17 cellular contexts compared by ENCODE assay signal in the genomic region with DNA sequence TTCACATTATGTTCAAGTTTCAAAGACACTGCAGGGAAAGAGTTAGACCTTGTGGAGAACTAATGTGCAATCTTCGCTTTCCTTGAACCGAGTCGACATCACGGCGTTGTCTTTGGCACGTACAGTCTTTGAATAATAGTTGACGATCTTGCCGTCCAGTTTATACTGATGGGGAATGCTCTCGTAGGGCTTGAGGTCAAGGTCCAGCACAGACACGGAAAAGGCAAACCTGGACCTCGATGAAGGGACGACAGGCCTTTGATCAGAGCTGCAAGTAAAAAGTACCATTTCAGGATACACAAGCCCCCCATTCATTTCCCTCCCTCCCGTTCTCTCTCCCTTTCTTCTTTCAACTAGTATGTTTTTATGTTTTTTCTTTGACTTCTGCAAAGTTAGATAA. TPM values are rescaled to one million over a fixed set of nuclear protein-coding genes. Genes with fewer than 3 reads are reported as not detected.
DNase-seq lines count a peak whose midpoint lies in the region; ATAC-seq and TF ChIP-seq lines count a peak whose summit lies in the region.
"Had no signal": no experiment of that assay in that cellular context is flagged by ENCODE, and none has a peak within 500 bp of the region (broad histone marks: within the 10 kb centered on the region; RNA-seq: fewer than 3 reads in every experiment).

No MANE protein-coding gene starts in this region.

- H3K4me3 ChIP-seq in coronary artery: no peak overlapping the region
- H3K4me3 ChIP-seq in lower lobe of right lung: no peak overlapping the region
- peak overlapping the region in 1 of 2 donors; percentile 47 for H3K4me3 ChIP-seq in stomach smooth muscle (ENCODE audit: low read length in 2 of 2)
- no peak overlapping the region for H3K4me3 ChIP-seq in H7 (ENCODE audit: insufficient read depth, low read depth, low read length)
- H3K4me3 ChIP-seq: mucosa of descending colon had no signal

- no peaks in the 10 kb centered on the region for H4K20me1 ChIP-seq in H9 (ENCODE audit: control insufficient read depth, insufficient read depth, insufficient read length)

- no peak overlapping the region for H2BK120ac ChIP-seq in H9 (ENCODE audit: low read depth, low read length, poor library complexity, severe bottlenecking)

- H3K27ac ChIP-seq in H9 (ENCODE audit: insufficient read length, low read depth, low read length) (no peak overlapping the region), coronary artery (no peak overlapping the region), lower lobe of right lung (peak overlapping the region; percentile 19), stomach smooth muscle (ENCODE audit: low read length) (peak overlapping the region; percentile 92)

- no peak overlapping the region for H2BK20ac ChIP-seq in H9 (ENCODE audit: low read depth, low read length, poor library complexity, severe bottlenecking)

- intact Hi-C loops in lower lobe of right lung (cut with DNase I): no loop called here

- no peaks in the 10 kb centered on the region for H3K9me3 Mint-ChIP-seq in H9
- H3K9me3 Mint-ChIP-seq: activated B cell treated with CpG ODN at 0.5 μM for 24 hours; activated T-cell treated with anti-CD3 and anti-CD28 coated beads, Interleukin-2, amount 50 U/mL, for 72 hours had no signal

- no peak overlapping the region for H2BK5ac ChIP-seq in H9 (ENCODE audit: insufficient read length, low read length)

- DNase-seq in H9 (peak; percentile 11), coronary artery (ENCODE audit: low spot score) (peak; percentile 55), lower lobe of right lung (no peak), H7 (no peak), NCI-H1930 (lab: John Stamatoyannopoulos, UW) (no peak), HK-2 (ENCODE audit: unreplicated experiment) (no peak)
- DNase-seq: activated B cell treated with CpG ODN at 0.5 μM for 24 hours; activated T-cell treated with anti-CD3 and anti-CD28 coated beads, Interleukin-2, amount 50 U/mL, for 72 hours; DMS153; hypothalamus; mucosa of descending colon; NCI-H1436 treated with DMSO at 0.1 percent for 48 hours; stimulated activated CD4-positive, alpha-beta T cell treated with anti-CD3 and anti-CD28 coated beads, Interleukin-4, amount 100 ng/mL, for 1 hour had no signal

- H3T11ph ChIP-seq in H9 (ENCODE audit: low read length): no peak overlapping the region

- no peak overlapping the region for H3K14ac ChIP-seq in H9 (ENCODE audit: insufficient read depth, low read length)

- no peak overlapping the region for H3K56ac ChIP-seq in H9 (ENCODE audit: insufficient read length, low read depth, low read length)

- TF ChIP-seq CTCF in H9 (conservative IDR thresholded peaks at IDR 0.05): no peak
- TF ChIP-seq CTCF in coronary artery (IDR thresholded peaks at IDR 0.05): no peak
- TF ChIP-seq CTCF in lower lobe of right lung (IDR thresholded peaks at IDR 0.05): no peak

- no peak overlapping the region for H2BK12ac ChIP-seq in H9 (ENCODE audit: insufficient read length, low read depth, low read length)

- H3K4me1 ChIP-seq in H9 (ENCODE audit: insufficient read depth, low read length) (no peaks in the 10 kb centered on the region), lower lobe of right lung (peaks cover 11% of the 10 kb centered on the region), stomach smooth muscle (ENCODE audit: control insufficient read depth, insufficient read depth, low read length) (peaks cover 76% of the 10 kb centered on the region)

- no peak for ATAC-seq in lower lobe of right lung
- no peak for ATAC-seq in HG02642 (IDR thresholded peaks at IDR 0.05; ENCODE audit: poor library complexity, unreplicated experiment)
- ATAC-seq: activated T-cell treated with anti-CD3 and anti-CD28 coated beads, Interleukin-2, amount 50 U/mL, for 72 hours; mucosa of descending colon; Panc1 had no signal

- H3K4me3 Mint-ChIP-seq in H9: no peak overlapping the region
- H3K4me3 Mint-ChIP-seq: activated B cell treated with CpG ODN at 0.5 μM for 24 hours; activated naive CD8-positive, alpha-beta T cell; activated T-cell treated with anti-CD3 and anti-CD28 coated beads, Interleukin-2, amount 50 U/mL, for 72 hours had no signal

- H3K36me3 Mint-ChIP-seq in H9 (ENCODE audit: insufficient read depth in 1 of 3, low read depth in 3 of 3): peaks cover 5 to 64% (median 20%) of the 10 kb centered on the region in 3 experiments

- no peak overlapping the region for H4K5ac ChIP-seq in H9 (ENCODE audit: insufficient read length, low read depth, low read length)

- no peak overlapping the region for H3K4me2 ChIP-seq in H9 (ENCODE audit: insufficient read depth, insufficient read length, low read length)

- H4K91ac ChIP-seq in H9 (ENCODE audit: insufficient read length, low read depth, low read length): no peak overlapping the region

- no peak overlapping the region for H2BK15ac ChIP-seq in H9 (ENCODE audit: low read depth, low read length)

- H3K9ac ChIP-seq in H9 (ENCODE audit: extremely low read depth, insufficient read length, low read length): no peak overlapping the region
- peak overlapping the region in 1 of 2 donors; percentile 34 for H3K9ac ChIP-seq in stomach smooth muscle (ENCODE audit: low read length in 2 of 2)

- no peak overlapping the region for H3K4ac ChIP-seq in H9 (ENCODE audit: low read depth, low read length)

- H3K18ac ChIP-seq in H9 (ENCODE audit: insufficient read length, low read depth, low read length): no peak overlapping the region

- H3K79me2 ChIP-seq in H9 (ENCODE audit: insufficient read depth, low read length): no peaks in the 10 kb centered on the region

- H3K9me3 ChIP-seq in H9 (ENCODE audit: control insufficient read depth, low read depth, low read length) (no peaks in the 10 kb centered on the region), lower lobe of right lung (no peaks in the 10 kb centered on the region), stomach smooth muscle (ENCODE audit: control insufficient read depth in 2 of 2, low read length in 2 of 2) (no peaks in the 10 kb centered on the region)
- H3K9me3 ChIP-seq: mucosa of descending colon had no signal

- WGBS in H9 (ENCODE audit: extremely low coverage, insufficient read length, low lambda C conversion rate): no CpG with 5 or more reads among the region's 13 CpGs

- no peak overlapping the region for H2AFZ ChIP-seq in H9 (ENCODE audit: low read length)

- H3K27ac Mint-ChIP-seq in H9: no peak overlapping the region; a peak in 1 of 7 replicates
- H3K27ac Mint-ChIP-seq: activated B cell treated with CpG ODN at 0.5 μM for 24 hours; activated naive CD8-positive, alpha-beta T cell; activated T-cell treated with anti-CD3 and anti-CD28 coated beads, Interleukin-2, amount 50 U/mL, for 72 hours had no signal

- H3K23me2 ChIP-seq in H9 (ENCODE audit: insufficient read length, low read depth, low read length, poor library complexity, severe bottlenecking): no peaks in the 10 kb centered on the region

- no peaks in the 10 kb centered on the region for H3K27me3 Mint-ChIP-seq in H9 (ENCODE audit: low read depth)
- H3K27me3 Mint-ChIP-seq: activated B cell treated with CpG ODN at 0.5 μM for 24 hours; activated naive CD8-positive, alpha-beta T cell had no signal

- H3K36me3 ChIP-seq in lower lobe of right lung (peaks cover 80% of the 10 kb centered on the region), stomach smooth muscle (ENCODE audit: control insufficient read depth in 2 of 2, insufficient read depth in 2 of 2, low read length in 2 of 2) (peaks cover 5 to 9% of the 10 kb centered on the region in 2 donors), H7 (replicated peaks; ENCODE audit: control insufficient read depth, insufficient read depth, low read length) (peaks cover 8% of the 10 kb centered on the region)

- no peaks in the 10 kb centered on the region for H3K4me1 Mint-ChIP-seq in H9
- H3K4me1 Mint-ChIP-seq: activated B cell treated with CpG ODN at 0.5 μM for 24 hours had no signal

- no peak overlapping the region for H4K8ac ChIP-seq in H9 (replicated peaks; ENCODE audit: insufficient read length, low read depth, low read length)

- no peaks in the 10 kb centered on the region for H3K79me1 ChIP-seq in H9 (ENCODE audit: insufficient read depth, low read depth, low read length, poor library complexity, severe bottlenecking)

- H3K27me3 ChIP-seq in H9 (ENCODE audit: insufficient read depth, low read length) (no peaks in the 10 kb centered on the region), lower lobe of right lung (ENCODE audit: low read depth) (no peaks in the 10 kb centered on the region), stomach smooth muscle (ENCODE audit: control insufficient read depth in 1 of 2, insufficient read depth in 2 of 2, low read length in 2 of 2) (no peaks in the 10 kb centered on the region), H7 (ENCODE audit: control insufficient read depth, insufficient read depth, low read length) (no peaks in the 10 kb centered on the region)

- no peak overlapping the region for H3K23ac ChIP-seq in H9 (ENCODE audit: insufficient read length, low read depth, low read length)

- no peak overlapping the region for H2AK5ac ChIP-seq in H9 (ENCODE audit: insufficient read length, low read length)

RNA-seq across cellular contexts. Expression of gene IPPK, which starts 54.1 kb away (rescaled TPM):
- total RNA-seq in H9 (2021) (10.7 and 12.9 TPM in 2 replicates), lower lobe of right lung (7.3 TPM)
- total RNA-seq in H7 (2014; rRNA removed; shearing (Covaris generic)): 10.6 and 12.5 TPM in 2 replicates

Comparison
In these comparisons a context has a peak if more than half of its experiments do, and no peak if none do; other contexts are left out.
1. DNase-seq: peak in H9 (single experiment) and coronary artery (single experiment); none in lower lobe of right lung (single experiment), H7 (single experiment), NCI-H1930 (0 of 2) and HK-2 (single experiment).
2. H3K27ac ChIP-seq: peak in lower lobe of right lung (single experiment) and stomach smooth muscle (single experiment); none in H9 (single experiment) and coronary artery (0 of 2).